10 cellular contexts compared by ENCODE assay signal in genomic region chr13:29503041-29503837, GRCh38.
DNase-seq lines count a peak whose midpoint lies in the region; ATAC-seq and TF ChIP-seq lines count a peak whose summit lies in the region.
"Had no signal": no experiment of that assay in that cellular context is flagged by ENCODE, and none has a peak within 500 bp of the region (broad histone marks: within the 10 kb centered on the region; RNA-seq: fewer than 3 reads in every experiment).

No MANE protein-coding gene starts in this region.

- H3K9me3 ChIP-seq in right cardiac atrium (ENCODE audit: control insufficient read depth, low read length) (no peaks in the 10 kb centered on the region), testis (no peaks in the 10 kb centered on the region)

- no peaks in the 10 kb centered on the region for H3K36me3 ChIP-seq in testis (ENCODE audit: low read depth, missing control alignments)

- H3K4me1 ChIP-seq in right cardiac atrium (ENCODE audit: control insufficient read depth, insufficient read depth, low read length) (no peaks in the 10 kb centered on the region), testis (no peaks in the 10 kb centered on the region)

- intact Hi-C loops in right cardiac atrium (cut with DNase I) (loop anchor here in 1 of 4 donors (10.0 kb wide), 1 partner anchor 342 kb away; no protein-coding TSS in a partner anchor), Right ventricle myocardium superior (cut with DNase I) (loop anchor here (10.0 kb wide), 1 partner anchor 342 kb away; no protein-coding TSS in a partner anchor), testis (cut with DNase I; ENCODE audit: low total_unique reads) (loop anchor here (10.0 kb wide), 1 partner anchor 612 kb away; no protein-coding TSS in a partner anchor)

- TF ChIP-seq CTCF in coronary artery (IDR thresholded peaks at IDR 0.05) (no peak), testis (IDR thresholded peaks at IDR 0.05) (no peak)

- peak in 1 of 2 donors; percentile 36 for ATAC-seq in right cardiac atrium
- ATAC-seq in Right ventricle myocardium superior (ENCODE audit: poor library complexity), result no peak
- ATAC-seq: stimulated activated effector memory CD8-positive, alpha-beta T cell treated with anti-CD3 and anti-CD28 coated beads, Interleukin-12 subunit alpha, Interleukin-12 subunit beta, amount 100 ng/mL, for 72 hours had no signal

- no peaks in the 10 kb centered on the region for H3K27me3 ChIP-seq in right cardiac atrium (ENCODE audit: control insufficient read depth, insufficient read depth)
- no peaks in the 10 kb centered on the region for H3K27me3 ChIP-seq in testis

- peak in 2 of 3 donors; percentile 46 to 78 for DNase-seq in right cardiac atrium
- no peak for DNase-seq in Right ventricle myocardium superior
- DNase-seq in coronary artery (ENCODE audit: low spot score), result no peak
- peak; percentile 85 for DNase-seq in islet precursor cell
- peak; percentile 37 for DNase-seq in testis
- no peak for DNase-seq in NOMO-1 (lab: John Stamatoyannopoulos, UW; ENCODE audit: unreplicated experiment in 2 of 2)
- no peak for DNase-seq in DMS153 (lab: John Stamatoyannopoulos, UW)
- DNase-seq in NCI-H446 (lab: John Stamatoyannopoulos, UW), result no peak
- DNase-seq: NCI-H1694 had no signal

- no peak for TF ChIP-seq POLR2A in testis (IDR thresholded peaks at IDR 0.05)

- H3K27ac ChIP-seq in right cardiac atrium (ENCODE audit: low read length), result no peak overlapping the region
- no peak overlapping the region for H3K27ac ChIP-seq in coronary artery
- H3K27ac ChIP-seq in testis, result no peak overlapping the region

- H3K4me3 ChIP-seq in right cardiac atrium (ENCODE audit: low read length), result no peak overlapping the region
- peak overlapping the region; percentile 30 for H3K4me3 ChIP-seq in coronary artery
- peak overlapping the region in 1 of 2 donors; percentile 7 for H3K4me3 ChIP-seq in testis

- 57% methylated on average over 32 of the region's 32 CpGs for WGBS in right cardiac atrium
- 46 to 47% methylated on average over 32 of the region's 32 CpGs for WGBS in testis, 2 donors

Comparison
In these comparisons a context has a peak if more than half of its experiments do, and no peak if none do; other contexts are left out.
1. DNase-seq: peak in right cardiac atrium (2 of 3), islet precursor cell (single experiment) and testis (single experiment); none in Right ventricle myocardium superior (single experiment), coronary artery (single experiment), NOMO-1 (0 of 2), DMS153 (single experiment) and NCI-H446 (0 of 2).